8 cellular contexts compared by ENCODE assay signal in genomic region chr3:189305412-189305811, GRCh38.
DNase-seq lines count a peak whose midpoint lies in the region; ATAC-seq and TF ChIP-seq lines count a peak whose summit lies in the region.
"Had no signal": no experiment of that assay in that cellular context is flagged by ENCODE, and none has a peak within 500 bp of the region (broad histone marks: within the 10 kb centered on the region; RNA-seq: fewer than 3 reads in every experiment).

No MANE protein-coding gene starts in this region.

- POLR2A ChIA-PET in WTC11 (lab: Charles Lee), result no interaction called here

- ATAC-seq in GM18870 (IDR thresholded peaks at IDR 0.05; ENCODE audit: unreplicated experiment), result peak; percentile 59
- peak; percentile 55 for ATAC-seq in HG02678 (IDR thresholded peaks at IDR 0.05; ENCODE audit: unreplicated experiment)
- no peak for ATAC-seq in WTC11
- ATAC-seq in stimulated activated effector memory CD8-positive, alpha-beta T cell treated with anti-CD3 and anti-CD28 coated beads, Interleukin-12 subunit alpha, Interleukin-12 subunit beta, amount 100 ng/mL, for 72 hours, result peak; percentile 90

- CTCF ChIA-PET in WTC11 (lab: Charles Lee), result interaction anchor here (3.2 kb wide), 1 partner anchor 32 kb away, joined by 11 read pairs; no protein-coding TSS in a partner anchor

- no peak overlapping the region for H3K4me3 Mint-ChIP-seq in WTC11
- peak overlapping the region; percentile 30 for H3K4me3 Mint-ChIP-seq in stimulated activated effector memory CD8-positive, alpha-beta T cell treated with anti-CD3 and anti-CD28 coated beads, Interleukin-12 subunit alpha, Interleukin-12 subunit beta, amount 100 ng/mL, for 72 hours
- H3K4me3 Mint-ChIP-seq: activated B cell treated with CpG ODN at 0.5 μM for 24 hours had no signal

- DNase-seq in WTC11 (ENCODE audit: low spot score) (no peak), NCI-H2171 treated with DMSO at 0.1 percent for 48 hours (lab: John Stamatoyannopoulos, UW) (no peak), SIG-M5 (lab: John Stamatoyannopoulos, UW) (no peak), retina (no peak)
- DNase-seq in stimulated activated effector memory CD8-positive, alpha-beta T cell treated with anti-CD3 and anti-CD28 coated beads, Interleukin-12 subunit alpha, Interleukin-12 subunit beta, amount 100 ng/mL, for 72 hours (ENCODE audit: low spot score in 2 of 2), result no peak
- DNase-seq: activated B cell treated with CpG ODN at 0.5 μM for 24 hours had no signal

- H3K27ac Mint-ChIP-seq in WTC11, result peak overlapping the region; percentile 66; the same call in 1 of the 2 replicates
- H3K27ac Mint-ChIP-seq in stimulated activated effector memory CD8-positive, alpha-beta T cell treated with anti-CD3 and anti-CD28 coated beads, Interleukin-12 subunit alpha, Interleukin-12 subunit beta, amount 100 ng/mL, for 72 hours, result peak overlapping the region; percentile 64
- H3K27ac Mint-ChIP-seq: activated B cell treated with CpG ODN at 0.5 μM for 24 hours had no signal

- no peaks in the 10 kb centered on the region for H3K9me3 Mint-ChIP-seq in WTC11
- H3K9me3 Mint-ChIP-seq in stimulated activated effector memory CD8-positive, alpha-beta T cell treated with anti-CD3 and anti-CD28 coated beads, Interleukin-12 subunit alpha, Interleukin-12 subunit beta, amount 100 ng/mL, for 72 hours, result no peaks in the 10 kb centered on the region
- H3K9me3 Mint-ChIP-seq: activated B cell treated with CpG ODN at 0.5 μM for 24 hours had no signal

- no peaks in the 10 kb centered on the region for H3K36me3 Mint-ChIP-seq in WTC11
- H3K36me3 Mint-ChIP-seq in stimulated activated effector memory CD8-positive, alpha-beta T cell treated with anti-CD3 and anti-CD28 coated beads, Interleukin-12 subunit alpha, Interleukin-12 subunit beta, amount 100 ng/mL, for 72 hours, result peaks cover 6% of the 10 kb centered on the region

- no peaks in the 10 kb centered on the region for H3K27me3 Mint-ChIP-seq in WTC11 (ENCODE audit: low read depth)

- H3K4me1 Mint-ChIP-seq in WTC11, result peaks cover 42% of the 10 kb centered on the region
- peaks cover 23% of the 10 kb centered on the region for H3K4me1 Mint-ChIP-seq in stimulated activated effector memory CD8-positive, alpha-beta T cell treated with anti-CD3 and anti-CD28 coated beads, Interleukin-12 subunit alpha, Interleukin-12 subunit beta, amount 100 ng/mL, for 72 hours
- H3K4me1 Mint-ChIP-seq: activated B cell treated with CpG ODN at 0.5 μM for 24 hours had no signal

- TF ChIP-seq CTCF in WTC11 (IDR thresholded peaks at IDR 0.05), result no peak

TF ChIP-seq in WTC11, 78 proteins besides CTCF, POLR2A, EP300 and RAD21:
- TF ChIP-seq TEAD4 (CRISPR knock-in tag; IDR thresholded peaks at IDR 0.05) (no peak), ATF6 (CRISPR knock-in tag; IDR thresholded peaks at IDR 0.05) (no peak), ZNF121 (CRISPR knock-in tag; IDR thresholded peaks at IDR 0.05) (no peak), IRF1 (CRISPR knock-in tag; IDR thresholded peaks at IDR 0.05) (no peak), PRDM15 (CRISPR knock-in tag; IDR thresholded peaks at IDR 0.05) (no peak), ELF4 (CRISPR knock-in tag; IDR thresholded peaks at IDR 0.05; ENCODE audit: low read depth) (no peak)
